Comparison of ENCODE assay signal across 27 cellular contexts in genomic region chr5:75322066-75322465, GRCh38. TPM values are rescaled to one million over a fixed set of nuclear protein-coding genes. Genes with fewer than 3 reads are reported as not detected.
A peak's percentile ranks its signal among the peaks of the same experiment; 100 is the strongest.
DNase-seq lines count a peak whose midpoint lies in the region; ATAC-seq, FAIRE-seq and TF ChIP-seq lines count a peak whose summit lies in the region.
"Had no signal": no experiment of that assay in that cellular context is flagged by ENCODE, and none has a peak within 500 bp of the region (broad histone marks: within the 10 kb centered on the region; RNA-seq: fewer than 3 reads in every experiment).

No MANE protein-coding gene starts in this region.

- no peaks in the 10 kb centered on the region for H3F3A ChIP-seq in GM23338 (replicated peaks; ENCODE audit: low read depth)
- no peaks in the 10 kb centered on the region for H3F3A ChIP-seq in PC-3 (ENCODE audit: low read length, unreplicated experiment)

- H3K4me3 Mint-ChIP-seq in GM23338 (no peak overlapping the region), chondrocyte (ENCODE audit: unreplicated experiment) (no peak overlapping the region)
- no peak overlapping the region for H3K4me3 Mint-ChIP-seq in stimulated activated memory B cell treated with anti-CD40 and anti-IgM and Interleukin-4, amounts not matched to agents 10 μg/mL and 1 μg/mL and 100 μg/mL, for 72 hours
- H3K4me3 Mint-ChIP-seq: activated naive CD8-positive, alpha-beta T cell treated with anti-CD3 and anti-CD28 coated beads, Interleukin-2, amount 10 ng/mL, durations not matched to agents 7 days and 5 days; memory B cell; neural progenitor cell had no signal

- peaks cover 5% of the 10 kb centered on the region for H3K27me3 Mint-ChIP-seq in GM23338 (ENCODE audit: insufficient read depth, low read depth, poor library complexity)
- no peaks in the 10 kb centered on the region for H3K27me3 Mint-ChIP-seq in chondrocyte (ENCODE audit: low read depth)
- H3K27me3 Mint-ChIP-seq in stimulated activated memory B cell treated with anti-CD40 and anti-IgM and Interleukin-4, amounts not matched to agents 10 μg/mL and 1 μg/mL and 100 μg/mL, for 72 hours: peaks cover 10% of the 10 kb centered on the region

- H3K27ac ChIP-seq in GM23338 (ENCODE audit: low read depth) (no peak overlapping the region), PC-3 (ENCODE audit: low read length) (peak overlapping the region; percentile 94), epithelial cell of prostate (peak overlapping the region; percentile 90), small intestine (ENCODE audit: low read depth in 1 of 2, low read length in 1 of 2) (no peak overlapping the region)
- H3K27ac ChIP-seq: neural progenitor cell, SJCRH30 had no signal

- no peaks in the 10 kb centered on the region for H3K27me3 ChIP-seq in GM23338 (ENCODE audit: insufficient read depth)
- H3K27me3 ChIP-seq in PC-3 (ENCODE audit: low read length): no peaks in the 10 kb centered on the region
- no peaks in the 10 kb centered on the region for H3K27me3 ChIP-seq in small intestine (ENCODE audit: control insufficient read depth in 2 of 2, insufficient read depth in 2 of 2, low read length in 2 of 2)
- H3K27me3 ChIP-seq: neural progenitor cell, SJCRH30 had no signal

- H3K4me1 ChIP-seq in GM23338 (ENCODE audit: insufficient read depth): no peaks in the 10 kb centered on the region
- H3K4me1 ChIP-seq in PC-3 (ENCODE audit: insufficient read depth, low read length): peaks cover 24% of the 10 kb centered on the region
- no peaks in the 10 kb centered on the region for H3K4me1 ChIP-seq in small intestine (ENCODE audit: control insufficient read depth in 2 of 2, insufficient read depth in 1 of 2, low read depth in 1 of 2, low read length in 1 of 2)
- H3K4me1 ChIP-seq: HAP-1, neural progenitor cell had no signal

- POLR2A ChIA-PET in PC-3 (lab: Charles Lee; ENCODE audit: unreplicated experiment): no interaction called here

- H3K9me2 ChIP-seq in GM23338 (ENCODE audit: insufficient read depth): no peaks in the 10 kb centered on the region
- no peaks in the 10 kb centered on the region for H3K9me2 ChIP-seq in PC-3 (replicated peaks; ENCODE audit: low read length)

- H3K9me3 ChIP-seq in PC-3 (ENCODE audit: low read length) (no peaks in the 10 kb centered on the region), small intestine (ENCODE audit: control insufficient read depth, low read depth) (no peaks in the 10 kb centered on the region)
- H3K9me3 ChIP-seq: HAP-1, SJCRH30 had no signal

- H3K9me3 Mint-ChIP-seq in GM23338 (no peaks in the 10 kb centered on the region), chondrocyte (ENCODE audit: low read depth) (no peaks in the 10 kb centered on the region)
- no peaks in the 10 kb centered on the region for H3K9me3 Mint-ChIP-seq in stimulated activated memory B cell treated with anti-CD40 and anti-IgM and Interleukin-4, amounts not matched to agents 10 μg/mL and 1 μg/mL and 100 μg/mL, for 72 hours
- H3K9me3 Mint-ChIP-seq: activated naive CD8-positive, alpha-beta T cell treated with anti-CD3 and anti-CD28 coated beads, Interleukin-2, amount 10 ng/mL, durations not matched to agents 7 days and 5 days; memory B cell; neural progenitor cell had no signal

- no peaks in the 10 kb centered on the region for H3K36me3 ChIP-seq in GM23338 (ENCODE audit: insufficient read depth)
- no peaks in the 10 kb centered on the region for H3K36me3 ChIP-seq in PC-3 (ENCODE audit: low read depth, low read length)
- no peaks in the 10 kb centered on the region for H3K36me3 ChIP-seq in small intestine (ENCODE audit: control insufficient read depth in 2 of 2, insufficient read depth in 2 of 2, low read length in 2 of 2)
- H3K36me3 ChIP-seq: HAP-1, neural progenitor cell, SJCRH30 had no signal

- H3K4me3 ChIP-seq in GM23338: no peak overlapping the region
- H3K4me3 ChIP-seq in PC-3 (ENCODE audit: low read length): no peak overlapping the region
- H3K4me3 ChIP-seq in small intestine (ENCODE audit: low read depth in 1 of 2, low read length in 2 of 2): no peak overlapping the region
- H3K4me3 ChIP-seq: HAP-1, neural progenitor cell, SJCRH30, skin epidermis had no signal

- no TSS peak for BruUV-seq in PC-3 (replicated peaks; lab: Mats Ljungman, UMichigan)

- H3K79me2 ChIP-seq in GM23338 (replicated peaks; ENCODE audit: insufficient read depth): no peaks in the 10 kb centered on the region
- H3K79me2 ChIP-seq in PC-3 (ENCODE audit: low read length): no peaks in the 10 kb centered on the region

- no peak for FAIRE-seq in small intestine (lab: Jason Lieb, UNC)
- FAIRE-seq: GM12891, urothelium cell line had no signal

- intact Hi-C loops in PC-3 (cut with micrococcal nuclease): no loop called here

- peak; percentile 68 for ATAC-seq in GM23338
- ATAC-seq in PC-3: no peak
- no peak for ATAC-seq in stimulated activated memory B cell treated with anti-CD40 and anti-IgM and Interleukin-4, amounts not matched to agents 10 μg/mL and 1 μg/mL and 100 μg/mL, for 72 hours
- ATAC-seq: left lobe of liver had no signal

- peaks cover 17% of the 10 kb centered on the region for H3K4me1 Mint-ChIP-seq in GM23338
- peaks cover 20% of the 10 kb centered on the region for H3K4me1 Mint-ChIP-seq in chondrocyte (ENCODE audit: low read depth)
- H3K4me1 Mint-ChIP-seq in stimulated activated memory B cell treated with anti-CD40 and anti-IgM and Interleukin-4, amounts not matched to agents 10 μg/mL and 1 μg/mL and 100 μg/mL, for 72 hours: peaks cover 6% of the 10 kb centered on the region
- H3K4me1 Mint-ChIP-seq: memory B cell had no signal

- H2AFZ ChIP-seq in GM23338 (no peak overlapping the region), PC-3 (ENCODE audit: low read length) (no peak overlapping the region)
- H2AFZ ChIP-seq: neural progenitor cell had no signal

- DNase-seq in GM23338 (ENCODE audit: low spot score): peak; percentile 43
- no peak for DNase-seq in PC-3
- no peak for DNase-seq in epithelial cell of prostate (ENCODE audit: low read depth, low spot score)
- DNase-seq in small intestine: peak; percentile 54
- no peak for DNase-seq in chondrocyte (ENCODE audit: low spot score)
- DNase-seq in activated CD4-positive, alpha-beta T cell treated with anti-CD3 and anti-CD28 coated beads for 48 hours: no peak
- DNase-seq: activated CD4-positive, alpha-beta T cell treated with anti-CD3 and anti-CD28 coated beads, Interleukin-2, amount 50 U/mL, for 1 hour; activated gamma-delta T cell treated with Interleukin-2 at 50 U/mL for 16 hours; activated naive CD8-positive, alpha-beta T cell treated with anti-CD3 and anti-CD28 coated beads, Interleukin-2, amount 10 ng/mL, durations not matched to agents 7 days and 5 days; activated T-cell treated with anti-CD3 and anti-CD28 coated beads, Interleukin-2, amount 50 U/mL, for 48 hours; central memory CD4-positive, alpha-beta T cell; DMS 273 treated with DMSO at 0.1 percent for 48 hours; hippocampal formation; NCI-H1092; NCI-H1694; NCI-H446; NCI-H748 treated with DMSO at 0.1 percent for 48 hours; SJCRH30; stimulated activated naive CD4-positive, alpha-beta T cell treated with Interleukin-2 at 50 U/mL for 16 hours had no signal

- CTCF ChIA-PET in PC-3 (lab: Charles Lee): no interaction called here

- H3K27ac Mint-ChIP-seq in GM23338: no peak overlapping the region
- H3K27ac Mint-ChIP-seq in chondrocyte (ENCODE audit: unreplicated experiment): no peak overlapping the region
- H3K27ac Mint-ChIP-seq in stimulated activated memory B cell treated with anti-CD40 and anti-IgM and Interleukin-4, amounts not matched to agents 10 μg/mL and 1 μg/mL and 100 μg/mL, for 72 hours: no peak overlapping the region
- H3K27ac Mint-ChIP-seq: activated naive CD8-positive, alpha-beta T cell treated with anti-CD3 and anti-CD28 coated beads, Interleukin-2, amount 10 ng/mL, durations not matched to agents 7 days and 5 days; memory B cell; neural progenitor cell had no signal

- TF ChIP-seq CTCF in GM23338 (conservative IDR thresholded peaks at IDR 0.05; ENCODE audit: low read depth in 2 of 2) (no peak), PC-3 (conservative IDR thresholded peaks at IDR 0.05; ENCODE audit: low read depth, low read length) (no peak), chondrocyte (IDR thresholded peaks at IDR 0.05) (no peak)

- 30 to 69% (median 61%) methylated on average over 5 of the region's 5 CpGs for WGBS in small intestine, 3 donors

- H4K20me1 ChIP-seq in GM23338 (replicated peaks; ENCODE audit: insufficient read depth): no peaks in the 10 kb centered on the region
- H4K20me1 ChIP-seq in PC-3 (ENCODE audit: low read length): no peaks in the 10 kb centered on the region

- no peak overlapping the region for H3K4me2 ChIP-seq in GM23338
- no peak overlapping the region; the same call in 1 of the 2 replicates for H3K4me2 ChIP-seq in PC-3 (ENCODE audit: low read length)
- H3K4me2 ChIP-seq: neural progenitor cell had no signal

- H3K36me3 Mint-ChIP-seq in GM23338 (ENCODE audit: low read depth): no peaks in the 10 kb centered on the region
- H3K36me3 Mint-ChIP-seq in chondrocyte (ENCODE audit: low read depth): no peaks in the 10 kb centered on the region
- H3K36me3 Mint-ChIP-seq in stimulated activated memory B cell treated with anti-CD40 and anti-IgM and Interleukin-4, amounts not matched to agents 10 μg/mL and 1 μg/mL and 100 μg/mL, for 72 hours: no peaks in the 10 kb centered on the region
- H3K36me3 Mint-ChIP-seq: activated naive CD8-positive, alpha-beta T cell treated with anti-CD3 and anti-CD28 coated beads, Interleukin-2, amount 10 ng/mL, durations not matched to agents 7 days and 5 days; memory B cell; neural progenitor cell had no signal

- H3K9ac ChIP-seq in PC-3 (ENCODE audit: low read length): peak overlapping the region; percentile 48; the same call in 1 of the 2 replicates
- H3K9ac ChIP-seq: neural progenitor cell had no signal

TF ChIP-seq in GM23338, 12 proteins besides CTCF, POLR2A, EP300 and RAD21 (continues in another document):
- TF ChIP-seq NANOG (IDR thresholded peaks at IDR 0.05; ENCODE audit: borderline replicate concordance) (0 out of 2 replicates have a peak, but pooled peaks have one; percentile 21), ZNF331 (CRISPR knock-in tag; IDR thresholded peaks at IDR 0.05; ENCODE audit: low read depth) (no peak), STAT1 (IDR thresholded peaks at IDR 0.05; ENCODE audit: unreplicated experiment) (no peak), POLR2AphosphoS5 (IDR thresholded peaks at IDR 0.05; ENCODE audit: low read depth) (no peak)
- TF ChIP-seq, protein P1, sequence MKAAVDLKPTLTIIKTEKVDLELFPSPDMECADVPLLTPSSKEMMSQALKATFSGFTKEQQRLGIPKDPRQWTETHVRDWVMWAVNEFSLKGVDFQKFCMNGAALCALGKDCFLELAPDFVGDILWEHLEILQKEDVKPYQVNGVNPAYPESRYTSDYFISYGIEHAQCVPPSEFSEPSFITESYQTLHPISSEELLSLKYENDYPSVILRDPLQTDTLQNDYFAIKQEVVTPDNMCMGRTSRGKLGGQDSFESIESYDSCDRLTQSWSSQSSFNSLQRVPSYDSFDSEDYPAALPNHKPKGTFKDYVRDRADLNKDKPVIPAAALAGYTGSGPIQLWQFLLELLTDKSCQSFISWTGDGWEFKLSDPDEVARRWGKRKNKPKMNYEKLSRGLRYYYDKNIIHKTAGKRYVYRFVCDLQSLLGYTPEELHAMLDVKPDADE (IDR thresholded peaks at IDR 0.05): no peak

RNA-seq across cellular contexts. Expression of gene HMGCR, which starts 15.0 kb away (rescaled TPM):
- 331 and 381 TPM in 2 replicates for total RNA-seq in GM23338 (2014; rRNA removed; shearing (Covaris generic))
- polyA plus RNA-seq in GM23338 (2016; fragmentation: Nextera tagmentation; extraction: Ambion mirVana): 60.6 and 72.2 TPM in 2 replicates
- total RNA-seq in PC-3 (2014; rRNA removed): 19.9 and 22.0 TPM in 2 replicates
- 10 to 100 TPM in 1 of 3 donors, 1 to 10 TPM in 2; 3.8 to 49.4 (median 9.2) TPM for polyA plus RNA-seq in small intestine
- 63.2 to 75.9 TPM (median 73.1 TPM) in 3 replicates for total RNA-seq in chondrocyte

Comparison
In these comparisons a context has a peak if more than half of its experiments do, and no peak if none do; other contexts are left out.
1. DNase-seq: peak in GM23338 (single experiment) and small intestine (single experiment); none in PC-3 (single experiment), epithelial cell of prostate (single experiment), chondrocyte (single experiment) and activated CD4-positive, alpha-beta T cell treated with anti-CD3 and anti-CD28 coated beads for 48 hours (single experiment).
2. H3K27ac ChIP-seq: peak in PC-3 (single experiment) and epithelial cell of prostate (single experiment); none in GM23338 (single experiment) and small intestine (0 of 2).